In genomic region chr19:39828015-39828633, GRCh38 we compare ENCODE assay signal across 18 cellular contexts. TPM values are rescaled to one million over a fixed set of nuclear protein-coding genes. Genes with fewer than 3 reads are reported as not detected.
DNase-seq lines count a peak whose midpoint lies in the region; TF ChIP-seq lines count a peak whose summit lies in the region.
"Had no signal": no experiment of that assay in that cellular context is flagged by ENCODE, and none has a peak within 500 bp of the region (broad histone marks: within the 10 kb centered on the region; RNA-seq: fewer than 3 reads in every experiment).

No MANE protein-coding gene starts in this region.

- no peaks in the 10 kb centered on the region for H3K9me3 Mint-ChIP-seq in activated naive CD4-positive, alpha-beta T cell treated with anti-CD3 and anti-CD28 coated beads, Interleukin-2, amount 10 ng/mL, durations not matched to agents 7 days and 5 days
- H3K9me3 Mint-ChIP-seq in immature natural killer cell (no peaks in the 10 kb centered on the region), type B pancreatic cell (no peaks in the 10 kb centered on the region)
- H3K9me3 Mint-ChIP-seq: activated naive CD4-positive, alpha-beta T cell treated with anti-CD3 and anti-CD28 coated beads for 36 hours had no signal

- H3K27me3 Mint-ChIP-seq in activated naive CD4-positive, alpha-beta T cell treated with anti-CD3 and anti-CD28 coated beads, Interleukin-2, amount 10 ng/mL, durations not matched to agents 7 days and 5 days: no peaks in the 10 kb centered on the region
- H3K27me3 Mint-ChIP-seq in immature natural killer cell (ENCODE audit: low read depth in 3 of 3) (peaks cover 2 to 6% (median 3%) of the 10 kb centered on the region in 3 donors), type B pancreatic cell (no peaks in the 10 kb centered on the region)

- peaks cover 39% of the 10 kb centered on the region for H3K36me3 Mint-ChIP-seq in activated naive CD4-positive, alpha-beta T cell treated with anti-CD3 and anti-CD28 coated beads, Interleukin-2, amount 10 ng/mL, durations not matched to agents 7 days and 5 days
- peaks cover 7 to 19% (median 12%) of the 10 kb centered on the region in 3 donors for H3K36me3 Mint-ChIP-seq in immature natural killer cell
- peaks cover 29% of the 10 kb centered on the region for H3K36me3 Mint-ChIP-seq in type B pancreatic cell

- no peak for DNase-seq in activated naive CD4-positive, alpha-beta T cell treated with anti-CD3 and anti-CD28 coated beads, Interleukin-2, amount 10 ng/mL, durations not matched to agents 7 days and 5 days
- DNase-seq in activated naive CD4-positive, alpha-beta T cell treated with Interleukin-2 at 50 U/mL for 16 hours: no peak
- peak; percentile 42 for DNase-seq in SW480 (ENCODE audit: low spot score)
- peak in 2 of 3 donors; percentile 40 to 72 for DNase-seq in immature natural killer cell
- DNase-seq in type B pancreatic cell (ENCODE audit: extremely low spot score, unreplicated experiment): no peak
- no peak for DNase-seq in NCI-H1105 treated with DMSO at 0.1 percent for 48 hours (lab: John Stamatoyannopoulos, UW)
- DNase-seq in GM10266 (ENCODE audit: extremely low spot score): no peak
- no peak for DNase-seq in inferior parietal cortex (ENCODE audit: extremely low spot score)
- DNase-seq: activated CD4-positive, alpha-beta T cell treated with anti-CD3 and anti-CD28 coated beads, Interleukin-2, amount 50 U/mL, for 4 hours; activated naive CD4-positive, alpha-beta T cell treated with anti-CD3 and anti-CD28 coated beads for 36 hours; DMS 273 treated with DMSO at 0.1 percent for 48 hours; mammary epithelial cell; NCI-H1694 treated with DMSO at 0.1 percent for 48 hours; NCI-H748 treated with DMSO at 0.1 percent for 48 hours; Right ventricle myocardium superior; stimulated activated CD4-positive, alpha-beta T cell treated with anti-CD3 and anti-CD28 coated beads, Interleukin-4, amount 100 ng/mL, for 4 hours; T1000 had no signal

- H3K4me3 Mint-ChIP-seq in activated naive CD4-positive, alpha-beta T cell treated with anti-CD3 and anti-CD28 coated beads, Interleukin-2, amount 10 ng/mL, durations not matched to agents 7 days and 5 days: no peak overlapping the region
- H3K4me3 Mint-ChIP-seq in immature natural killer cell (peak overlapping the region; percentile 75 to 86 (median 77)), type B pancreatic cell (no peak overlapping the region)
- H3K4me3 Mint-ChIP-seq: activated naive CD4-positive, alpha-beta T cell treated with anti-CD3 and anti-CD28 coated beads for 36 hours had no signal

- peaks cover 29% of the 10 kb centered on the region for H3K4me1 Mint-ChIP-seq in activated naive CD4-positive, alpha-beta T cell treated with anti-CD3 and anti-CD28 coated beads, Interleukin-2, amount 10 ng/mL, durations not matched to agents 7 days and 5 days
- H3K4me1 Mint-ChIP-seq in immature natural killer cell (peaks cover 55 to 58% of the 10 kb centered on the region in 2 donors), type B pancreatic cell (ENCODE audit: unreplicated experiment) (peaks cover 18% of the 10 kb centered on the region)

- peak overlapping the region; percentile 42 for H3K27ac Mint-ChIP-seq in activated naive CD4-positive, alpha-beta T cell treated with anti-CD3 and anti-CD28 coated beads, Interleukin-2, amount 10 ng/mL, durations not matched to agents 7 days and 5 days
- H3K27ac Mint-ChIP-seq in immature natural killer cell (peak overlapping the region; percentile 86 to 98 (median 92)), type B pancreatic cell (peak overlapping the region; percentile 69)
- H3K27ac Mint-ChIP-seq: activated naive CD4-positive, alpha-beta T cell treated with anti-CD3 and anti-CD28 coated beads for 36 hours had no signal

- TF ChIP-seq CTCF in type B pancreatic cell (conservative IDR thresholded peaks at IDR 0.05) (no peak), GM10266 (IDR thresholded peaks at IDR 0.05; ENCODE audit: control insufficient read depth, insufficient read depth, low read depth, missing control alignments) (no peak)

- CTCF ChIA-PET in activated naive CD4-positive, alpha-beta T cell treated with anti-CD3 and anti-CD28 coated beads, Interleukin-2, amount 10 ng/mL, durations not matched to agents 7 days and 5 days (lab: Charles Lee): interaction anchor here (0.6 to 3.3 kb wide), 3 partner anchors 15 to 155 kb away, joined by 3 to 20 read pairs (median 7); no protein-coding TSS in a partner anchor

RNA-seq across cellular contexts. Expression of gene DYRK1B, which starts 5.8 kb away (rescaled TPM):
- polyA plus RNA-seq in immature natural killer cell: 10 to 100 TPM in 2 of 3 donors, 1 to 10 TPM in 1; 6.2 to 24.8 (median 12.5) TPM
- 43.1 and 49.3 TPM in 2 replicates for total RNA-seq in type B pancreatic cell (ENCODE audit: low replicate concordance)

RNA-seq across cellular contexts. Expression of gene FBL, which starts 18.1 kb away (rescaled TPM):
- polyA plus RNA-seq in immature natural killer cell: 100 to 1,000 TPM; 127 to 166 (median 143) TPM
- total RNA-seq in type B pancreatic cell (ENCODE audit: low replicate concordance): 327 and 356 TPM in 2 replicates

RNA-seq across cellular contexts. Expression of gene LEUTX, which starts 49.5 kb away (rescaled TPM):
- not detected for polyA plus RNA-seq in immature natural killer cell
- total RNA-seq in type B pancreatic cell (ENCODE audit: low replicate concordance): not detected in 2 replicates
- total RNA-seq: activated naive CD4-positive, alpha-beta T cell treated with anti-CD3 and anti-CD28 coated beads for 36 hours; fibroblast of villous mesenchyme; mammary epithelial cell; Right ventricle myocardium superior had no signal
- polyA plus RNA-seq: mammary epithelial cell had no signal

Comparison
In these comparisons a context has a peak if more than half of its experiments do, and no peak if none do; other contexts are left out.
1. DNase-seq: peak in SW480 (single experiment) and immature natural killer cell (2 of 3); none in activated naive CD4-positive, alpha-beta T cell treated with anti-CD3 and anti-CD28 coated beads, Interleukin-2, amount 10 ng/mL, durations not matched to agents 7 days and 5 days (single experiment), activated naive CD4-positive, alpha-beta T cell treated with Interleukin-2 at 50 U/mL for 16 hours (single experiment), type B pancreatic cell (single experiment), NCI-H1105 treated with DMSO at 0.1 percent for 48 hours (single experiment), GM10266 (single experiment) and inferior parietal cortex (single experiment).
2. H3K27ac Mint-ChIP-seq: peak in every context shown above with its lines; median percentile 92 in immature natural killer cell; 69 in type B pancreatic cell; 42 in activated naive CD4-positive, alpha-beta T cell treated with anti-CD3 and anti-CD28 coated beads, Interleukin-2, amount 10 ng/mL, durations not matched to agents 7 days and 5 days.
3. H3K4me3 Mint-ChIP-seq: peak in immature natural killer cell (5 of 5); none in activated naive CD4-positive, alpha-beta T cell treated with anti-CD3 and anti-CD28 coated beads, Interleukin-2, amount 10 ng/mL, durations not matched to agents 7 days and 5 days (single experiment) and type B pancreatic cell (single experiment).